In the genomic region with DNA sequence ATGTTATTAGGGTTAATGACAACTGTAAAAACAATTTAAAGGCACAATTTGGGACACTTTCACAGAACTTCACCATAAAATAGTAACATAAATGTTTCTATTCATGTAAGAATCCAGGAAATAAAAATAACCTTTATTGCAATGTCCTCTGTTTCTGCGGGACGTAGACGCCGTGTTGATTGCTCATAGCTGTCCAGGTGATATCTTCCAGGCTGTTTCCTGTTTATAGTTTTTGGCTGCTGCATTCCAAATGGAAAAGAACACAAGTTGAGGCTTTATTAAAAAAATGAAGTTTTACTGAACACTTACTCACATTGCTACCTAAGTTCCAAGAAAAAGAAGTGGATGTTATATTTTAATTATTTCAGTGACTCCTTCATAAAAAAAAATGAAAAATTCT, we compare ENCODE assay signal across 23 cellular contexts. TPM values are rescaled to one million over a fixed set of nuclear protein-coding genes. Genes with fewer than 3 reads are reported as not detected.
A peak's percentile ranks its signal among the peaks of the same experiment; 100 is the strongest.
DNase-seq lines count a peak whose midpoint lies in the region; TF ChIP-seq lines count a peak whose summit lies in the region.
"Had no signal": no experiment of that assay in that cellular context is flagged by ENCODE, and none has a peak within 500 bp of the region (broad histone marks: within the 10 kb centered on the region; RNA-seq: fewer than 3 reads in every experiment).

No MANE protein-coding gene starts in this region.

- H3K9ac ChIP-seq in skeletal muscle tissue (ENCODE audit: low read depth in 1 of 3, low read length in 3 of 3): peak overlapping the region in 1 of 3 donors; percentile 46

- H3K9me3 ChIP-seq in left ventricle myocardium inferior (replicated peaks) (no peaks in the 10 kb centered on the region), muscle layer of duodenum (ENCODE audit: control insufficient read depth in 1 of 2, low read length in 2 of 2) (no peaks in the 10 kb centered on the region), skeletal muscle tissue (ENCODE audit: control insufficient read depth in 3 of 3, low read length in 3 of 3) (no peaks in the 10 kb centered on the region)
- H3K9me3 ChIP-seq: Caco-2, MG63 had no signal

- H3K27me3 ChIP-seq in left ventricle myocardium inferior (ENCODE audit: low read depth) (no peaks in the 10 kb centered on the region), muscle layer of duodenum (ENCODE audit: low read depth, low read length) (no peaks in the 10 kb centered on the region), skeletal muscle tissue (ENCODE audit: control insufficient read depth in 3 of 3, insufficient read depth in 3 of 3, low read length in 3 of 3) (no peaks in the 10 kb centered on the region)
- H3K27me3 ChIP-seq: MG63 had no signal

- H3K4me3 ChIP-seq in fibroblast of villous mesenchyme (ENCODE audit: low read depth, low read length) (no peak overlapping the region), left ventricle myocardium inferior (peak overlapping the region; percentile 12), muscle layer of duodenum (ENCODE audit: low read depth in 1 of 2, low read length in 2 of 2) (no peak overlapping the region), skeletal muscle tissue (ENCODE audit: low read length in 3 of 3) (no peak overlapping the region)
- H3K4me3 ChIP-seq: GM12878, GM23338, MG63, PC-9 had no signal

- H3K27ac ChIP-seq in left ventricle myocardium inferior (replicated peaks): peak overlapping the region; percentile 90
- H3K27ac ChIP-seq in muscle layer of duodenum (ENCODE audit: low read length): peak overlapping the region; percentile 16
- H3K27ac ChIP-seq in skeletal muscle tissue (ENCODE audit: low read depth, low read length): peak overlapping the region; percentile 87
- H3K27ac ChIP-seq: PC-9 had no signal

- intact Hi-C loops in left ventricle myocardium inferior (cut with micrococcal nuclease): no loop called here

- H3K36me3 ChIP-seq in left ventricle myocardium inferior (peaks cover 21% of the 10 kb centered on the region), muscle layer of duodenum (ENCODE audit: control insufficient read depth in 1 of 2, insufficient read depth in 2 of 2, low read length in 2 of 2) (no peaks in the 10 kb centered on the region), skeletal muscle tissue (ENCODE audit: control insufficient read depth in 3 of 3, insufficient read depth in 3 of 3, low read length in 3 of 3) (peaks cover 3 to 12% (median 8%) of the 10 kb centered on the region in 3 donors)
- H3K36me3 ChIP-seq: MG63 had no signal

- TF ChIP-seq CTCF in fibroblast of villous mesenchyme (IDR thresholded peaks at IDR 0.05; ENCODE audit: insufficient read depth, low read depth, low read length) (no peak), left ventricle myocardium inferior (IDR thresholded peaks at IDR 0.05; ENCODE audit: borderline replicate concordance) (no peak)

- H3K4me1 ChIP-seq in left ventricle myocardium inferior (peaks cover 84% of the 10 kb centered on the region), muscle layer of duodenum (ENCODE audit: control insufficient read depth in 1 of 2, insufficient read depth in 2 of 2, low read length in 2 of 2) (peaks cover 0 to 8% of the 10 kb centered on the region in 2 donors), skeletal muscle tissue (ENCODE audit: control insufficient read depth in 3 of 3, insufficient read depth in 3 of 3, low read length in 3 of 3) (peaks cover 9 to 33% (median 24%) of the 10 kb centered on the region in 3 donors)
- H3K4me1 ChIP-seq: Caco-2 had no signal

- DNase-seq in fibroblast of villous mesenchyme (ENCODE audit: low read depth) (peak; percentile 34), left ventricle myocardium inferior (no peak), activated gamma-delta T cell treated with Interleukin-2 at 50 U/mL for 16 hours (no peak), midbrain (lab: John Stamatoyannopoulos, UW) (no peak), HCEC 1CT (no peak), T-helper 2 cell (no peak)
- DNase-seq: Caco-2; CD4-positive, alpha-beta memory T cell; HFFc6; IMR-90; KG1; MG63; NCI-H2029 treated with DMSO at 0.1 percent for 48 hours; NCI-H2227 treated with DMSO at 0.1 percent for 48 hours; NCI-H526 treated with DMSO at 0.1 percent for 48 hours; PC-9; SHP77 had no signal

RNA-seq across cellular contexts. Expression of a gene that starts 58.6 kb away (rescaled TPM):
- total RNA-seq in fibroblast of villous mesenchyme (7.4 and 12.1 TPM in 2 replicates), left ventricle myocardium inferior (81.8 TPM), skeletal muscle tissue (111 TPM)
- total RNA-seq: A673; CD4-positive, alpha-beta memory T cell; GM23338; H9 had no signal

Comparison
In these comparisons a context has a peak if more than half of its experiments do, and no peak if none do; other contexts are left out.
1. H3K27ac ChIP-seq: peak in every context shown above with its lines; median percentile 90 in left ventricle myocardium inferior; 87 in skeletal muscle tissue; 16 in muscle layer of duodenum.